Comparison of ENCODE assay signal across 19 cellular contexts in the genomic region with DNA sequence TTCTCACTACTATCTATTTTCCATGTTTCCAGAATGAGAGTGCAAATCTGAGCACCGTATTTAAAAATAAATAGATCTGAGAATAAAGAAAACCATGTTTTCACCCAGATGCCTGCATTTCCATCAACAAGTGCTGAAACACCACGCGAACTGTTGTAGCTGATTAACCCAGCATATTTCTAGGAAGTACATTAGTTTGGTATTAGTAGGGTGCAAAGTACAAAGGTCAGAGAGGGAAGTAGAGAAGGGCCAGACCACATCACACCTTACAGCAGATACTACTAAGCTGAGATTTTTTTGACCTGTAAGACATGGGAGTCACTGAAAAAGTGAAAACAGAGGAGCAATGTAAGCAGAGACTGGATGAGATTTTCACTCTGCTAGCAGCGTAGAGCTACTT.
A peak's percentile ranks its signal among the peaks of the same experiment; 100 is the strongest.
DNase-seq lines count a peak whose midpoint lies in the region; ATAC-seq, FAIRE-seq and TF ChIP-seq lines count a peak whose summit lies in the region.
"Had no signal": no experiment of that assay in that cellular context is flagged by ENCODE, and none has a peak within 500 bp of the region (broad histone marks: within the 10 kb centered on the region; RNA-seq: fewer than 3 reads in every experiment).

No MANE protein-coding gene starts in this region.

- CTCF ChIA-PET in A549 (lab: Yijun Ruan, JAX) (interaction anchor here (0.9 kb wide), 1 partner anchor 37 kb away, joined by 3 read pairs; no protein-coding TSS in a partner anchor), MCF 10A (lab: Yijun Ruan, JAX) (interaction anchor here (0.5 to 1.1 kb wide), 2 partner anchors 17 to 355 kb away, joined by 3 read pairs; no protein-coding TSS in a partner anchor)

- H3K4me1 ChIP-seq in A549 (peaks cover 23% of the 10 kb centered on the region), kidney (ENCODE audit: control insufficient read depth in 1 of 2, insufficient read depth in 1 of 2, low read depth in 1 of 2, low read length in 2 of 2) (peaks cover 4 to 15% of the 10 kb centered on the region in 2 donors)

- H3K4me1 Mint-ChIP-seq in mesothelial cell of epicardium, result peaks cover 4% of the 10 kb centered on the region
- H3K4me1 Mint-ChIP-seq in MCF 10A (ENCODE audit: insufficient read depth, unreplicated experiment), result peaks cover 26% of the 10 kb centered on the region
- H3K4me1 Mint-ChIP-seq: GM23338, T-cell had no signal

- TF ChIP-seq EP300 in A549 (IDR thresholded peaks at IDR 0.05), result no peak

- H3K27me3 Mint-ChIP-seq in mesothelial cell of epicardium (ENCODE audit: low read depth) (no peaks in the 10 kb centered on the region), MCF 10A (ENCODE audit: insufficient read depth, unreplicated experiment) (no peaks in the 10 kb centered on the region)
- H3K27me3 Mint-ChIP-seq: T-cell had no signal

- no TSS peak for BruUV-seq in MCF 10A (replicated peaks; lab: Mats Ljungman, UMichigan)

- H3K4me3 Mint-ChIP-seq in mesothelial cell of epicardium (no peak overlapping the region), MCF 10A (ENCODE audit: unreplicated experiment) (no peak overlapping the region)
- H3K4me3 Mint-ChIP-seq: GM23338, T-cell had no signal

- no peaks in the 10 kb centered on the region for H3K9me3 ChIP-seq in A549
- H3K9me3 ChIP-seq in kidney (ENCODE audit: control insufficient read depth in 1 of 2, low read length in 2 of 2), result no peaks in the 10 kb centered on the region

- H3K36me3 ChIP-seq in kidney (ENCODE audit: control insufficient read depth in 1 of 2, insufficient read depth in 2 of 2, low read length in 2 of 2), result no peaks in the 10 kb centered on the region

- no peak for TF ChIP-seq CTCF in A549 (IDR thresholded peaks at IDR 0.05)
- no peak for TF ChIP-seq CTCF in kidney (IDR thresholded peaks at IDR 0.05; ENCODE audit: borderline replicate concordance, extremely low read depth, insufficient read depth)
- no peak for TF ChIP-seq CTCF in mesothelial cell of epicardium (IDR thresholded peaks at IDR 0.05; ENCODE audit: unreplicated experiment)
- no peak for TF ChIP-seq CTCF in MCF 10A (IDR thresholded peaks at IDR 0.05; ENCODE audit: unreplicated experiment)

- WGBS in A549 (ENCODE audit: missing lambda C conversion rate), result 71% methylated on average over 4 of the region's 4 CpGs

- DNase-seq in A549 (ENCODE audit: low read depth in 1 of 2, low spot score in 1 of 2) (no peak), HT-29 (ENCODE audit: low spot score) (peak; percentile 36), kidney (no peak), Ammon's horn (ENCODE audit: low spot score) (no peak), mesothelial cell of epicardium (ENCODE audit: low spot score in 2 of 2, unreplicated experiment in 2 of 2) (no peak), MCF 10A (ENCODE audit: unreplicated experiment) (no peak)
- DNase-seq: 8988T, DND-41, GF-D8, NCI-H1092, NCI-H1694 treated with DMSO at 0.1 percent for 48 hours, PC-3, T-cell had no signal

- TF ChIP-seq RAD21 in A549 (conservative IDR thresholded peaks at IDR 0.05 in 1 of 2, IDR thresholded peaks at IDR 0.05 in 1 of 2), result no peak

- H3K4me3 ChIP-seq in A549 (no peak overlapping the region), kidney (ENCODE audit: low read length in 2 of 2) (peak overlapping the region in 1 of 2 donors; percentile 13)
- H3K4me3 ChIP-seq: GM23338 had no signal

- ATAC-seq in A549 (no peak), GM18909 (IDR thresholded peaks at IDR 0.05; ENCODE audit: poor library complexity, unreplicated experiment) (peak; percentile 87), HG03521 (IDR thresholded peaks at IDR 0.05; ENCODE audit: unreplicated experiment) (no peak)
- ATAC-seq: GM23338, PC-3, T-cell had no signal

- H3K36me3 Mint-ChIP-seq in mesothelial cell of epicardium (no peaks in the 10 kb centered on the region), MCF 10A (ENCODE audit: insufficient read depth, unreplicated experiment) (no peaks in the 10 kb centered on the region)

- intact Hi-C loops in kidney (cut with DNase I) (no loop called here), MCF 10A (cut with micrococcal nuclease) (no loop called here)

- H3K4me2 ChIP-seq in A549, result peak overlapping the region; percentile 45
- H3K4me2 ChIP-seq: GM23338 had no signal

- peak overlapping the region in 1 of 2 donors; percentile 53 for H3K9ac ChIP-seq in kidney (ENCODE audit: low read length in 2 of 2)

- FAIRE-seq in A549 (lab: Jason Lieb, UNC) (no peak), kidney (lab: Jason Lieb, UNC) (peak; percentile 21)
- FAIRE-seq: D721Med, GM19239 had no signal

- POLR2A ChIA-PET in A549 (lab: Yijun Ruan, JAX), result no interaction called here
- POLR2A ChIA-PET in MCF 10A (lab: Yijun Ruan, JAX), result no interaction called here

- TF ChIP-seq POLR2A in A549 (IDR thresholded peaks at IDR 0.05; ENCODE audit: low read length), result no peak

- H3K27ac Mint-ChIP-seq in mesothelial cell of epicardium (no peak overlapping the region), MCF 10A (ENCODE audit: low read depth, unreplicated experiment) (no peak overlapping the region)
- H3K27ac Mint-ChIP-seq: GM23338, T-cell had no signal

- H3K9me3 Mint-ChIP-seq in mesothelial cell of epicardium (peaks cover 4% of the 10 kb centered on the region), MCF 10A (ENCODE audit: unreplicated experiment) (peaks cover 9% of the 10 kb centered on the region)
- H3K9me3 Mint-ChIP-seq: GM23338, T-cell had no signal

- H3K27ac ChIP-seq in A549 (peak overlapping the region in 1 of 2 experiments; percentile 3; a peak in 1 of 6 replicates), kidney (ENCODE audit: low read depth in 2 of 2, low read length in 2 of 2) (peak overlapping the region; percentile 28 to 64)
- H3K27ac ChIP-seq: C4-2B had no signal

TF ChIP-seq in A549, 52 proteins besides CTCF, POLR2A, EP300 and RAD21:
- no peak for TF ChIP-seq TFCP2L1 (CRISPR knock-in tag; IDR thresholded peaks at IDR 0.05)
- no peak for TF ChIP-seq MYC (IDR thresholded peaks at IDR 0.05; ENCODE audit: borderline replicate concordance, low read length)
- TF ChIP-seq CBX2 (IDR thresholded peaks at IDR 0.05; ENCODE audit: borderline replicate concordance, low read depth), result no peak
- no peak for TF ChIP-seq SMC3 (IDR thresholded peaks at IDR 0.05)
- no peak for TF ChIP-seq NFE2L2 (conservative IDR thresholded peaks at IDR 0.05; ENCODE audit: low read length)
- no peak for TF ChIP-seq KDM5A (IDR thresholded peaks at IDR 0.05)
- TF ChIP-seq NPAS2 (CRISPR knock-in tag; IDR thresholded peaks at IDR 0.05; ENCODE audit: borderline replicate concordance), result no peak
- no peak for TF ChIP-seq ZNF302 (CRISPR knock-in tag; IDR thresholded peaks at IDR 0.05)
- TF ChIP-seq RNF2 (IDR thresholded peaks at IDR 0.05; ENCODE audit: borderline replicate concordance, low read depth), result no peak
- no peak for TF ChIP-seq ELK1 (IDR thresholded peaks at IDR 0.05; ENCODE audit: low read depth, low read length)
- no peak for TF ChIP-seq JUNB (IDR thresholded peaks at IDR 0.05)
- no peak for TF ChIP-seq HEYL (CRISPR knock-in tag; IDR thresholded peaks at IDR 0.05)
- TF ChIP-seq JUN (IDR thresholded peaks at IDR 0.05), result no peak
- TF ChIP-seq PHF8 (IDR thresholded peaks at IDR 0.05; ENCODE audit: borderline replicate concordance, low read depth), result no peak
- no peak for TF ChIP-seq HOXB5 (CRISPR knock-in tag; IDR thresholded peaks at IDR 0.05)
- TF ChIP-seq KDM1A (IDR thresholded peaks at IDR 0.05; ENCODE audit: low read depth), result no peak
- TF ChIP-seq MAFK (IDR thresholded peaks at IDR 0.05; ENCODE audit: partially characterized antibody), result no peak
- TF ChIP-seq HOXA7 (CRISPR knock-in tag; IDR thresholded peaks at IDR 0.05), result no peak
